ENCODE assay signal across 8 cellular contexts in genomic region chr10:71217266-71218045, GRCh38. TPM values are rescaled to one million over a fixed set of nuclear protein-coding genes. Genes with fewer than 3 reads are reported as not detected.
DNase-seq lines count a peak whose midpoint lies in the region; ATAC-seq and TF ChIP-seq lines count a peak whose summit lies in the region.

No MANE protein-coding gene starts in this region.

- DNase-seq in activated naive CD4-positive, alpha-beta T cell treated with anti-CD3 and anti-CD28 coated beads for 36 hours: peak; percentile 28
- no peak for DNase-seq in activated naive CD4-positive, alpha-beta T cell (lab: John Stamatoyannopoulos, UW)
- DNase-seq in activated CD8-positive, alpha-beta memory T cell treated with anti-CD3 and anti-CD28 coated beads, Interleukin-2, amount 50 U/mL, for 4 hours: peak; percentile 11
- DNase-seq in heart right ventricle: peak in 1 of 2 donors; percentile 36
- DNase-seq in pons (ENCODE audit: low spot score): peak; percentile 14

- TF ChIP-seq CTCF in heart right ventricle (IDR thresholded peaks at IDR 0.05): peak in 3 of 9 donors; percentile 18 to 32 (median 26)

- CTCF ChIA-PET in activated naive CD4-positive, alpha-beta T cell treated with anti-CD3 and anti-CD28 coated beads for 36 hours (lab: Charles Lee): no interaction called here

- peak overlapping the region; percentile 32 to 89 (median 76) for H3K27ac ChIP-seq in heart right ventricle

- peaks cover 20 to 93% (median 60%) of the 10 kb centered on the region in 9 donors for H3K4me1 ChIP-seq in heart right ventricle

- intact Hi-C loops in activated naive CD4-positive, alpha-beta T cell treated with anti-CD3 and anti-CD28 coated beads for 36 hours (cut with micrococcal nuclease): loop anchor here (10.0 kb wide), 1 partner anchor 1643 kb away; the partner anchor contains the start of gene NEUROG3
- intact Hi-C loops in heart right ventricle (cut with DNase I): loop anchor here in 2 of 10 donors (2.0 to 10.0 kb wide), 2 partner anchors 15 to 47 kb away; no protein-coding TSS in a partner anchor

- peaks cover 12% of the 10 kb centered on the region for H3K4me1 Mint-ChIP-seq in activated naive CD4-positive, alpha-beta T cell treated with anti-CD3 and anti-CD28 coated beads for 36 hours (ENCODE audit: low read depth)

- 5 to 7% methylated on average over 57 of the region's 57 CpGs for WGBS in heart right ventricle, 2 donors

- H3K36me3 ChIP-seq in heart right ventricle: no peaks in the 10 kb centered on the region

- H3K9me3 ChIP-seq in heart right ventricle: no peaks in the 10 kb centered on the region

- ATAC-seq in heart right ventricle: peak in 7 of 8 donors; percentile 4 to 58 (median 50)
- no peak for ATAC-seq in GM18511 (IDR thresholded peaks at IDR 0.05; ENCODE audit: unreplicated experiment)
- no peak for ATAC-seq in GM21515 (IDR thresholded peaks at IDR 0.05; ENCODE audit: unreplicated experiment)
- no peak for ATAC-seq in GM19467 (IDR thresholded peaks at IDR 0.05; ENCODE audit: unreplicated experiment)

- H3K9me3 Mint-ChIP-seq in activated naive CD4-positive, alpha-beta T cell treated with anti-CD3 and anti-CD28 coated beads for 36 hours: no peaks in the 10 kb centered on the region

- peak overlapping the region; percentile 44 to 96 (median 63) for H3K4me3 ChIP-seq in heart right ventricle

- H3K27ac Mint-ChIP-seq in activated naive CD4-positive, alpha-beta T cell treated with anti-CD3 and anti-CD28 coated beads for 36 hours: no peak overlapping the region

- peak overlapping the region; percentile 36 for H3K4me3 Mint-ChIP-seq in activated naive CD4-positive, alpha-beta T cell treated with anti-CD3 and anti-CD28 coated beads for 36 hours

- H3K36me3 Mint-ChIP-seq in activated naive CD4-positive, alpha-beta T cell treated with anti-CD3 and anti-CD28 coated beads for 36 hours (ENCODE audit: low read depth): no peaks in the 10 kb centered on the region

- peaks cover 0 to 54% (median 0%) of the 10 kb centered on the region in 7 donors for H3K27me3 ChIP-seq in heart right ventricle

- peaks cover 49% of the 10 kb centered on the region for H3K27me3 Mint-ChIP-seq in activated naive CD4-positive, alpha-beta T cell treated with anti-CD3 and anti-CD28 coated beads for 36 hours (ENCODE audit: low read depth)

RNA-seq across cellular contexts. Expression of gene UNC5B, which starts 5.1 kb away (rescaled TPM):
- total RNA-seq in activated naive CD4-positive, alpha-beta T cell treated with anti-CD3 and anti-CD28 coated beads for 36 hours: under 1 TPM; 0.05 TPM
- total RNA-seq in heart right ventricle: 10 to 100 TPM in 9 of 10 donors, 1 to 10 TPM in 1; 9.0 to 20.6 (median 12.5) TPM
- polyA plus RNA-seq in heart right ventricle: 1 to 10 TPM; 3.3 to 5.9 TPM

Comparison
In these comparisons a context has a peak if more than half of its experiments do, and no peak if none do; other contexts are left out.
1. DNase-seq: peak in activated naive CD4-positive, alpha-beta T cell treated with anti-CD3 and anti-CD28 coated beads for 36 hours (single experiment), activated CD8-positive, alpha-beta memory T cell treated with anti-CD3 and anti-CD28 coated beads, Interleukin-2, amount 50 U/mL, for 4 hours (single experiment) and pons (single experiment); none in activated naive CD4-positive, alpha-beta T cell (0 of 4).
2. ATAC-seq: peak in heart right ventricle (7 of 8); none in GM18511 (single experiment), GM21515 (single experiment) and GM19467 (single experiment).
3. RNA of gene UNC5B, which starts 5.1 kb away (total RNA-seq): 9.0 to 20.6 TPM in heart right ventricle; 0.05 TPM in activated naive CD4-positive, alpha-beta T cell treated with anti-CD3 and anti-CD28 coated beads for 36 hours; every median in the first group is over 4 times any median in the second.